In genomic region chr4:8580321-8581093, GRCh38 we compare ENCODE assay signal across 8 cellular contexts. TPM values are rescaled to one million over a fixed set of nuclear protein-coding genes. Genes with fewer than 3 reads are reported as not detected.
A peak's percentile ranks its signal among the peaks of the same experiment; 100 is the strongest.
DNase-seq lines count a peak whose midpoint lies in the region; ATAC-seq and TF ChIP-seq lines count a peak whose summit lies in the region.

A gene with protein sequence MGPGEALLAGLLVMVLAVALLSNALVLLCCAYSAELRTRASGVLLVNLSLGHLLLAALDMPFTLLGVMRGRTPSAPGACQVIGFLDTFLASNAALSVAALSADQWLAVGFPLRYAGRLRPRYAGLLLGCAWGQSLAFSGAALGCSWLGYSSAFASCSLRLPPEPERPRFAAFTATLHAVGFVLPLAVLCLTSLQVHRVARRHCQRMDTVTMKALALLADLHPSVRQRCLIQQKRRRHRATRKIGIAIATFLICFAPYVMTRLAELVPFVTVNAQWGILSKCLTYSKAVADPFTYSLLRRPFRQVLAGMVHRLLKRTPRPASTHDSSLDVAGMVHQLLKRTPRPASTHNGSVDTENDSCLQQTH (plus strand): TSS chr4:8580392. CDS start chr4:8580983, 591 bp downstream.

- peak; percentile 90 for DNase-seq in activated CD4-positive, alpha-beta T cell treated with anti-CD3 and anti-CD28 coated beads, Interleukin-2, amount 10 ng/mL, durations not matched to agents 24 days and 14 days
- DNase-seq in glomerular endothelial cell (ENCODE audit: extremely low read depth, low read depth, low spot score), result peak; percentile 3
- peak; percentile 94 for DNase-seq in progenitor cell of endocrine pancreas (ENCODE audit: low spot score, unreplicated experiment)
- DNase-seq in COR-L47 (lab: John Stamatoyannopoulos, UW), result no peak
- DNase-seq in cortex of kidney (lab: John Stamatoyannopoulos, UW), result no peak
- no peak for DNase-seq in DMS153 treated with DMSO at 0.1 percent for 48 hours (lab: John Stamatoyannopoulos, UW; ENCODE audit: unreplicated experiment)
- no peak for DNase-seq in D341Med (ENCODE audit: low spot score)

- H3K27me3 Mint-ChIP-seq in activated CD4-positive, alpha-beta T cell treated with anti-CD3 and anti-CD28 coated beads, Interleukin-2, amount 10 ng/mL, durations not matched to agents 24 days and 14 days, result no peaks in the 10 kb centered on the region
- peaks cover 59% of the 10 kb centered on the region for H3K27me3 Mint-ChIP-seq in progenitor cell of endocrine pancreas

- H3K27ac Mint-ChIP-seq in activated CD4-positive, alpha-beta T cell treated with anti-CD3 and anti-CD28 coated beads, Interleukin-2, amount 10 ng/mL, durations not matched to agents 24 days and 14 days, result no peak within 1 kb of the TSS
- no peak within 1 kb of the TSS for H3K27ac Mint-ChIP-seq in progenitor cell of endocrine pancreas

- peak; percentile 62 for ATAC-seq in HG03354 (IDR thresholded peaks at IDR 0.05; ENCODE audit: poor library complexity, severe bottlenecking, unreplicated experiment)

- no peaks in the 10 kb centered on the region for H3K36me3 Mint-ChIP-seq in activated CD4-positive, alpha-beta T cell treated with anti-CD3 and anti-CD28 coated beads, Interleukin-2, amount 10 ng/mL, durations not matched to agents 24 days and 14 days (ENCODE audit: low read depth)
- H3K36me3 Mint-ChIP-seq in progenitor cell of endocrine pancreas (ENCODE audit: insufficient read depth), result no peaks in the 10 kb centered on the region

- intact Hi-C loops in activated CD4-positive, alpha-beta T cell treated with anti-CD3 and anti-CD28 coated beads, Interleukin-2, amount 10 ng/mL, durations not matched to agents 24 days and 14 days (cut with micrococcal nuclease), result no loop called here

- no peak within 1 kb of the TSS for H3K4me3 Mint-ChIP-seq in activated CD4-positive, alpha-beta T cell treated with anti-CD3 and anti-CD28 coated beads, Interleukin-2, amount 10 ng/mL, durations not matched to agents 24 days and 14 days
- no peak within 1 kb of the TSS for H3K4me3 Mint-ChIP-seq in progenitor cell of endocrine pancreas (ENCODE audit: low read depth)

- H3K9me3 Mint-ChIP-seq in activated CD4-positive, alpha-beta T cell treated with anti-CD3 and anti-CD28 coated beads, Interleukin-2, amount 10 ng/mL, durations not matched to agents 24 days and 14 days, result no peaks in the 10 kb centered on the region
- H3K9me3 Mint-ChIP-seq in progenitor cell of endocrine pancreas (ENCODE audit: low read depth), result no peaks in the 10 kb centered on the region

- H3K4me1 Mint-ChIP-seq in activated CD4-positive, alpha-beta T cell treated with anti-CD3 and anti-CD28 coated beads, Interleukin-2, amount 10 ng/mL, durations not matched to agents 24 days and 14 days, result no peaks in the 10 kb centered on the region
- H3K4me1 Mint-ChIP-seq in progenitor cell of endocrine pancreas (ENCODE audit: low read depth), result no peaks in the 10 kb centered on the region

- TF ChIP-seq CTCF in progenitor cell of endocrine pancreas (IDR thresholded peaks at IDR 0.05; ENCODE audit: unreplicated experiment), result no peak

RNA-seq across cellular contexts. Expression of the gene that starts here (rescaled TPM):
- total RNA-seq in activated CD4-positive, alpha-beta T cell treated with anti-CD3 and anti-CD28 coated beads, Interleukin-2, amount 10 ng/mL, durations not matched to agents 24 days and 14 days, result not detected in 2 replicates
- not detected in 2 replicates for total RNA-seq in glomerular endothelial cell
- 0.31 TPM in 1 of 2 replicates, not detected in the other for total RNA-seq in progenitor cell of endocrine pancreas

Comparison
In these comparisons a context has a peak if more than half of its experiments do, and no peak if none do; other contexts are left out.
1. Peak in DNase-seq in activated CD4-positive, alpha-beta T cell treated with anti-CD3 and anti-CD28 coated beads, Interleukin-2, amount 10 ng/mL, durations not matched to agents 24 days and 14 days; RNA of the gene not detected or under 1 TPM.
2. Peak in DNase-seq in glomerular endothelial cell; RNA of the gene not detected or under 1 TPM.
3. Peak in DNase-seq in progenitor cell of endocrine pancreas; RNA of the gene not detected or under 1 TPM.